ENCODE assay signal across 21 cellular contexts in the genomic region with DNA sequence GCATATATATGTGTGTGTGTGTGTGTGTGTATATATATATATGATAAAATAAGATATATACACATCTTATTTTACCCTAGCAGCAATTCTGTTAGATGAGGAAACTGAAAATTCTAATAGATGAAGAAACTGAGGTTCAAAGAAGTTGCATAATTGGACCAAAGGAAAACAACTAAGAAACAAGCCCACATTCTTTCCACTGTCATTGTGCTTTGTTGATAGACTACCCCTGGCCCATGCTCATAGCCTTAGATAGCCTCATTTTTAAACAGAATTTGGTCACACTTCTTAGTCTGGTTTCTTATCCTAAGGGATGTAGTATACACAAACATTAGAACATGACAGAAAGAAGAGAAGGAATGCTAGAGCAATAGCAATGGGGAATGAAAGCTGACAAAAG.
"Had no signal": no experiment of that assay in that cellular context is flagged by ENCODE, and none has a peak within 500 bp of the region (broad histone marks: within the 10 kb centered on the region; RNA-seq: fewer than 3 reads in every experiment).

No MANE protein-coding gene starts in this region.

- H3K4me1 ChIP-seq: esophagus muscularis mucosa, gastrocnemius medialis, right atrium auricular region, tibial nerve, uterus had no signal

- H3K4me3 Mint-ChIP-seq: activated T-helper 1 cell treated with anti-CD3 and anti-CD28 coated beads, Interleukin-12 subunit alpha, Interleukin-12 subunit beta, Interleukin-2, Interleukin-4 antibody, amounts not matched to agents 30 ng/mL and 10 ng/mL and 1 ng/mL, durations not matched to agents 14 hours and 24 hours and 36 hours; naive B cell had no signal

- H3K4me1 Mint-ChIP-seq: naive B cell had no signal

- H3K9me3 Mint-ChIP-seq: activated naive CD8-positive, alpha-beta T cell treated with anti-CD3 and anti-CD28 coated beads, Interleukin-2, amount 10 ng/mL, durations not matched to agents 7 days and 5 days had no signal

- H3K27ac Mint-ChIP-seq: activated naive CD8-positive, alpha-beta T cell treated with anti-CD3 and anti-CD28 coated beads, Interleukin-2, amount 10 ng/mL, durations not matched to agents 7 days and 5 days; activated T-helper 1 cell treated with anti-CD3 and anti-CD28 coated beads, Interleukin-12 subunit alpha, Interleukin-12 subunit beta, Interleukin-2, Interleukin-4 antibody, amounts not matched to agents 30 ng/mL and 10 ng/mL and 1 ng/mL, durations not matched to agents 14 hours and 24 hours and 36 hours; naive B cell had no signal

- FAIRE-seq: bronchial epithelial cell, colon, islet of Langerhans had no signal

- DNase-seq: activated CD4-positive, alpha-beta T cell treated with anti-CD3 and anti-CD28 coated beads, Interleukin-2, amount 50 U/mL, for 1 hour; activated naive CD4-positive, alpha-beta T cell; activated naive CD8-positive, alpha-beta T cell treated with anti-CD3 and anti-CD28 coated beads, Interleukin-2, amount 10 ng/mL, durations not matched to agents 7 days and 5 days; aorta; gastrocnemius medialis; left colon; naive B cell; stimulated activated CD4-positive, alpha-beta T cell treated with anti-CD3 and anti-CD28 coated beads, Interleukin-15, amount 100 ng/mL, for 24 hours; stimulated activated CD4-positive, alpha-beta T cell treated with anti-CD3 and anti-CD28 coated beads, Interleukin-4, amount 100 ng/mL, for 24 hours; stimulated activated CD8-positive, alpha-beta memory T cell treated with anti-CD3 and anti-CD28 coated beads, Interleukin-4, amount 100 ng/mL, for 48 hours; stimulated activated naive CD4-positive, alpha-beta T cell treated with Interleukin-2 at 50 U/mL for 16 hours; substantia nigra; uterus had no signal

- H3K27me3 ChIP-seq: esophagus muscularis mucosa, gastrocnemius medialis, right atrium auricular region, tibial nerve, uterus had no signal

- H3K27ac ChIP-seq: esophagus muscularis mucosa, gastrocnemius medialis, right atrium auricular region, tibial nerve, uterus had no signal

- H3K4me3 ChIP-seq: esophagus muscularis mucosa, gastrocnemius medialis, lung, right atrium auricular region, tibial nerve, uterus had no signal

- H3K36me3 ChIP-seq: esophagus muscularis mucosa, gastrocnemius medialis, right atrium auricular region, tibial nerve, uterus had no signal

- H3K9me3 ChIP-seq: esophagus muscularis mucosa, gastrocnemius medialis, right atrium auricular region, tibial nerve, uterus had no signal

- ATAC-seq: gastrocnemius medialis, left colon had no signal

- H3K36me3 Mint-ChIP-seq: activated naive CD8-positive, alpha-beta T cell treated with anti-CD3 and anti-CD28 coated beads, Interleukin-2, amount 10 ng/mL, durations not matched to agents 7 days and 5 days; naive B cell had no signal
